ENCODE assay signal across 13 cellular contexts in genomic region chr3:111246967-111247760, GRCh38.
A peak's percentile ranks its signal among the peaks of the same experiment; 100 is the strongest.
DNase-seq lines count a peak whose midpoint lies in the region; ATAC-seq and TF ChIP-seq lines count a peak whose summit lies in the region.
"Had no signal": no experiment of that assay in that cellular context is flagged by ENCODE, and none has a peak within 500 bp of the region (broad histone marks: within the 10 kb centered on the region; RNA-seq: fewer than 3 reads in every experiment).

No MANE protein-coding gene starts in this region.

- H3K4me3 ChIP-seq in cardiac fibroblast (replicated peaks in 1 of 2; ENCODE audit: low read depth in 2 of 2, low read length in 2 of 2): no peak overlapping the region
- no peak overlapping the region for H3K4me3 ChIP-seq in right lobe of liver

- no peak for TF ChIP-seq CTCF in cardiac fibroblast (IDR thresholded peaks at IDR 0.05; ENCODE audit: low read depth, low read length)
- TF ChIP-seq CTCF in right lobe of liver (IDR thresholded peaks at IDR 0.05): no peak

- H3K27ac ChIP-seq in right lobe of liver: no peak overlapping the region

- H3K4me1 ChIP-seq in right lobe of liver: no peaks in the 10 kb centered on the region

- no peaks in the 10 kb centered on the region for H3K9me3 ChIP-seq in right lobe of liver

- no peak for TF ChIP-seq POLR2A in right lobe of liver (IDR thresholded peaks at IDR 0.05)

- ATAC-seq in right lobe of liver (peak in 3 of 4 donors; percentile 18 to 61 (median 49)), GM21360 (IDR thresholded peaks at IDR 0.05; ENCODE audit: unreplicated experiment) (no peak), GM21619 (IDR thresholded peaks at IDR 0.05; ENCODE audit: unreplicated experiment) (no peak), GM19467 (IDR thresholded peaks at IDR 0.05; ENCODE audit: unreplicated experiment) (no peak)
- ATAC-seq: Panc1 had no signal

- 72% methylated on average over 7 of the region's 7 CpGs for WGBS in right lobe of liver (ENCODE audit: insufficient coverage, low coverage, low lambda C conversion rate, missing lambda C conversion rate)

- H3K27me3 ChIP-seq in right lobe of liver: no peaks in the 10 kb centered on the region

- intact Hi-C loops in right lobe of liver (cut with DNase I): no loop called here

- no peaks in the 10 kb centered on the region for H3K36me3 ChIP-seq in right lobe of liver

- DNase-seq in AG08396 (ENCODE audit: low spot score): peak; percentile 50
- DNase-seq in HuH-7.5 (ENCODE audit: low spot score): peak; percentile 17
- DNase-seq in cardiac fibroblast (ENCODE audit: low read depth in 2 of 2): peak; percentile 29 to 91
- DNase-seq in right lobe of liver: no peak
- no peak for DNase-seq in NCI-H2029 treated with DMSO at 0.1 percent for 48 hours (lab: John Stamatoyannopoulos, UW)
- DNase-seq: CD8-positive, alpha-beta memory T cell; hypothalamus; small intestine; stimulated activated CD8-positive, alpha-beta memory T cell treated with anti-CD3 and anti-CD28 coated beads, Interleukin-4, amount 100 ng/mL, for 48 hours had no signal

Comparison
In these comparisons a context has a peak if more than half of its experiments do, and no peak if none do; other contexts are left out.
1. DNase-seq: peak in AG08396 (single experiment), HuH-7.5 (single experiment) and cardiac fibroblast (2 of 2); none in right lobe of liver (0 of 3) and NCI-H2029 treated with DMSO at 0.1 percent for 48 hours (single experiment).
2. ATAC-seq: peak in right lobe of liver (3 of 4); none in GM21360 (single experiment), GM21619 (single experiment) and GM19467 (single experiment).